35 cellular contexts compared by ENCODE assay signal in genomic region chr13:113425931-113426590, GRCh38. TPM values are rescaled to one million over a fixed set of nuclear protein-coding genes. Genes with fewer than 3 reads are reported as not detected.
DNase-seq lines count a peak whose midpoint lies in the region; ATAC-seq and TF ChIP-seq lines count a peak whose summit lies in the region.
"Had no signal": no experiment of that assay in that cellular context is flagged by ENCODE, and none has a peak within 500 bp of the region (broad histone marks: within the 10 kb centered on the region; RNA-seq: fewer than 3 reads in every experiment).

No MANE protein-coding gene starts in this region.

- intact Hi-C loops in Right ventricle myocardium superior (cut with DNase I) (no loop called here), cardiac septum (cut with DNase I) (no loop called here)

- DNase-seq in Right ventricle myocardium superior (peak; percentile 26), cardiac septum (ENCODE audit: low spot score) (no peak), MM.1S (peak; percentile 14), chondrocyte (ENCODE audit: low spot score) (peak; percentile 90), omental fat pad (ENCODE audit: low spot score) (no peak)
- DNase-seq in activated T-cell treated with anti-CD3 and anti-CD28 coated beads, Interleukin-2, amount 50 U/mL, for 1 hour, result no peak
- DNase-seq: activated CD4-positive, alpha-beta T cell treated with anti-CD3 and anti-CD28 coated beads, Interleukin-2, amount 50 U/mL, for 4 hours; activated CD8-positive, alpha-beta memory T cell treated with anti-CD3 and anti-CD28 coated beads, Interleukin-2, amount 10 ng/mL, durations not matched to agents 7 days and 5 days; activated gamma-delta T cell treated with Interleukin-2 at 50 U/mL for 16 hours; activated T-cell treated with anti-CD3 and anti-CD28 coated beads, Interleukin-2, amount 50 U/mL, for 48 hours; CD4-positive, alpha-beta T cell; central memory CD4-positive, alpha-beta T cell; DMS79 treated with DMSO at 0.1 percent for 48 hours; foreskin melanocyte; heart right ventricle; HFFc6; Karpas-422; NCI-H146; NCI-H446; NCI-H774; nephron progenitor cell; retina; stimulated activated CD4-positive, alpha-beta T cell treated with anti-CD3 and anti-CD28 coated beads, Interleukin-2, amount 100 ng/mL, for 24 hours; stimulated activated naive CD8-positive, alpha-beta T cell treated with anti-CD3 and anti-CD28 coated beads, Interleukin-15, Interleukin-2, amounts not matched to agents 100 U/mL and 50 U/mL, for 24 hours had no signal

- H3K36me3 ChIP-seq in MM.1S (replicated peaks; ENCODE audit: insufficient read depth, low read length) (no peaks in the 10 kb centered on the region), skeletal muscle tissue (ENCODE audit: control insufficient read depth in 3 of 3, insufficient read depth in 3 of 3, low read length in 3 of 3) (peaks cover 46 to 55% (median 47%) of the 10 kb centered on the region in 3 donors)
- H3K36me3 ChIP-seq: pancreas had no signal

- no peak overlapping the region for H3K27ac Mint-ChIP-seq in chondrocyte (ENCODE audit: unreplicated experiment)
- H3K27ac Mint-ChIP-seq: activated CD8-positive, alpha-beta memory T cell treated with anti-CD3 and anti-CD28 coated beads, Interleukin-2, amount 10 ng/mL, durations not matched to agents 7 days and 5 days; CD4-positive, alpha-beta T cell; dendritic cell treated with granulocyte-macrophage colony-stimulating factor and Interleukin-4, amounts not matched to agents 40 ng/mL and 50 ng/mL, for 4 days; endodermal cell; HFFc6; nephron progenitor cell; T-helper 1 cell treated with Interleukin-12 subunit alpha and Interleukin-12 subunit beta and Interleukin-4 antibody, amounts not matched to agents 30 μg/mL and 1 μg/mL, for 36 hours had no signal

- H3K9ac ChIP-seq in MM.1S (ENCODE audit: low read length), result no peak overlapping the region
- H3K9ac ChIP-seq in skeletal muscle tissue (ENCODE audit: low read depth in 1 of 3, low read length in 3 of 3), result no peak overlapping the region

- no peak overlapping the region for H3K4me3 Mint-ChIP-seq in chondrocyte (ENCODE audit: unreplicated experiment)
- H3K4me3 Mint-ChIP-seq: activated CD8-positive, alpha-beta memory T cell treated with anti-CD3 and anti-CD28 coated beads, Interleukin-2, amount 10 ng/mL, durations not matched to agents 7 days and 5 days; CD4-positive, alpha-beta T cell; dendritic cell treated with granulocyte-macrophage colony-stimulating factor and Interleukin-4, amounts not matched to agents 40 ng/mL and 50 ng/mL, for 4 days; endodermal cell; HFFc6; nephron progenitor cell; T-helper 1 cell treated with Interleukin-12 subunit alpha and Interleukin-12 subunit beta and Interleukin-4 antibody, amounts not matched to agents 30 μg/mL and 1 μg/mL, for 36 hours had no signal

- TF ChIP-seq CTCF in MM.1S (IDR thresholded peaks at IDR 0.05; ENCODE audit: low read length) (no peak), chondrocyte (IDR thresholded peaks at IDR 0.05) (no peak), omental fat pad (IDR thresholded peaks at IDR 0.05) (no peak)

- no peak for ATAC-seq in Right ventricle myocardium superior (ENCODE audit: poor library complexity)
- ATAC-seq in GM19463 (IDR thresholded peaks at IDR 0.05; ENCODE audit: unreplicated experiment), result no peak
- ATAC-seq in omental fat pad (ENCODE audit: low FRiP score), result no peak
- ATAC-seq: activated CD4-positive, CD25-positive, alpha-beta regulatory T cell treated with anti-CD3 and anti-CD28 coated beads, Interleukin-2, amount 50 U/mL, for 24 hours; activated CD8-positive, alpha-beta memory T cell treated with anti-CD3 and anti-CD28 coated beads, Interleukin-2, amount 10 ng/mL, durations not matched to agents 7 days and 5 days; pancreas; stimulated activated naive CD8-positive, alpha-beta T cell treated with anti-CD3 and anti-CD28 coated beads, Interleukin-15, Interleukin-2, amounts not matched to agents 100 U/mL and 50 U/mL, for 24 hours had no signal

- H3K9me3 ChIP-seq in MM.1S (replicated peaks; ENCODE audit: insufficient read depth, low read length), result no peaks in the 10 kb centered on the region
- no peaks in the 10 kb centered on the region for H3K9me3 ChIP-seq in skeletal muscle tissue (ENCODE audit: control insufficient read depth in 3 of 3, low read length in 3 of 3)
- H3K9me3 ChIP-seq: heart right ventricle, pancreas had no signal

- peaks cover 13% of the 10 kb centered on the region; the same call in 1 of the 2 replicates for H3F3A ChIP-seq in MM.1S (ENCODE audit: insufficient read depth, low read length)

- H2AFZ ChIP-seq in MM.1S (ENCODE audit: low read length), result no peak overlapping the region

- peak overlapping the region; percentile 25; the same call in 1 of the 2 replicates for H3K4me3 ChIP-seq in MM.1S (ENCODE audit: low read length)
- no peak overlapping the region for H3K4me3 ChIP-seq in skeletal muscle tissue (ENCODE audit: low read length in 3 of 3)
- H3K4me3 ChIP-seq: heart right ventricle, lung, pancreas, SK-N-MC, smooth muscle cell had no signal

- no peaks in the 10 kb centered on the region for H3K27me3 Mint-ChIP-seq in chondrocyte (ENCODE audit: low read depth)
- H3K27me3 Mint-ChIP-seq: activated CD8-positive, alpha-beta memory T cell treated with anti-CD3 and anti-CD28 coated beads, Interleukin-2, amount 10 ng/mL, durations not matched to agents 7 days and 5 days; CD4-positive, alpha-beta T cell; dendritic cell treated with granulocyte-macrophage colony-stimulating factor and Interleukin-4, amounts not matched to agents 40 ng/mL and 50 ng/mL, for 4 days had no signal

- H3K79me2 ChIP-seq in MM.1S (ENCODE audit: low read length), result no peaks in the 10 kb centered on the region

- H3K27ac ChIP-seq in MM.1S (ENCODE audit: low read length), result peak overlapping the region; percentile 22; the same call in 1 of the 2 replicates
- peak overlapping the region; percentile 19 for H3K27ac ChIP-seq in skeletal muscle tissue (ENCODE audit: low read depth, low read length)
- H3K27ac ChIP-seq: pancreas, RWPE1 had no signal

- no peaks in the 10 kb centered on the region for H3K9me2 ChIP-seq in MM.1S (replicated peaks; ENCODE audit: insufficient read depth, low read length)

- H3K36me3 Mint-ChIP-seq in chondrocyte (ENCODE audit: low read depth), result peaks cover 5% of the 10 kb centered on the region
- H3K36me3 Mint-ChIP-seq: activated CD8-positive, alpha-beta memory T cell treated with anti-CD3 and anti-CD28 coated beads, Interleukin-2, amount 10 ng/mL, durations not matched to agents 7 days and 5 days had no signal

- peak overlapping the region; percentile 60 for H3K4me2 ChIP-seq in MM.1S (ENCODE audit: low read depth, low read length)
- H3K4me2 ChIP-seq: smooth muscle cell had no signal

- no peaks in the 10 kb centered on the region for H4K20me1 ChIP-seq in MM.1S (ENCODE audit: insufficient read depth, low read length)

- peaks cover 28% of the 10 kb centered on the region for H3K4me1 ChIP-seq in MM.1S (ENCODE audit: low read length)
- H3K4me1 ChIP-seq in skeletal muscle tissue (ENCODE audit: control insufficient read depth in 3 of 3, insufficient read depth in 3 of 3, low read length in 3 of 3), result peaks cover 0 to 8% (median 0%) of the 10 kb centered on the region in 3 donors
- H3K4me1 ChIP-seq: pancreas had no signal

- H3K4me1 Mint-ChIP-seq in chondrocyte (ENCODE audit: low read depth), result peaks cover 27% of the 10 kb centered on the region
- H3K4me1 Mint-ChIP-seq: activated CD8-positive, alpha-beta memory T cell treated with anti-CD3 and anti-CD28 coated beads, Interleukin-2, amount 10 ng/mL, durations not matched to agents 7 days and 5 days; endodermal cell had no signal

- H3K27me3 ChIP-seq in MM.1S (replicated peaks; ENCODE audit: insufficient read depth, low read length) (peaks cover 40% of the 10 kb centered on the region), skeletal muscle tissue (ENCODE audit: control insufficient read depth in 3 of 3, insufficient read depth in 3 of 3, low read length in 3 of 3) (no peaks in the 10 kb centered on the region)
- H3K27me3 ChIP-seq: heart right ventricle, pancreas had no signal

- H3K9me3 Mint-ChIP-seq in chondrocyte (ENCODE audit: low read depth), result no peaks in the 10 kb centered on the region
- H3K9me3 Mint-ChIP-seq: CD4-positive, alpha-beta T cell; dendritic cell treated with granulocyte-macrophage colony-stimulating factor and Interleukin-4, amounts not matched to agents 40 ng/mL and 50 ng/mL, for 4 days; endodermal cell; HFFc6; nephron progenitor cell; T-helper 1 cell treated with Interleukin-12 subunit alpha and Interleukin-12 subunit beta and Interleukin-4 antibody, amounts not matched to agents 30 μg/mL and 1 μg/mL, for 36 hours had no signal

RNA-seq across cellular contexts. Expression of gene ADPRHL1, which starts 27.2 kb away (rescaled TPM):
- total RNA-seq in Right ventricle myocardium superior (506 TPM), cardiac septum (480 TPM), chondrocyte (6.3 to 8.8 TPM (median 8.4 TPM) in 3 replicates), skeletal muscle tissue (124 TPM), omental fat pad (1 to 10 TPM in 3 of 4 donors, under 1 TPM in 1; 0.72 to 2.7 (median 1.7) TPM)

Comparison
In these comparisons a context has a peak if more than half of its experiments do, and no peak if none do; other contexts are left out.
1. DNase-seq: peak in Right ventricle myocardium superior (single experiment), MM.1S (single experiment) and chondrocyte (single experiment); none in cardiac septum (single experiment), activated T-cell treated with anti-CD3 and anti-CD28 coated beads, Interleukin-2, amount 50 U/mL, for 1 hour (single experiment) and omental fat pad (single experiment).
2. RNA of gene ADPRHL1, which starts 27.2 kb away (total RNA-seq): 506 TPM in Right ventricle myocardium superior (single experiment), 480 TPM in cardiac septum (single experiment) and 124 TPM in skeletal muscle tissue (single experiment); 6.3 to 8.8 TPM in chondrocyte and 0.72 to 2.7 TPM in omental fat pad; every median in the first group is over 10 times any median in the second.